ENCODE assay signal across 18 cellular contexts in the genomic region with DNA sequence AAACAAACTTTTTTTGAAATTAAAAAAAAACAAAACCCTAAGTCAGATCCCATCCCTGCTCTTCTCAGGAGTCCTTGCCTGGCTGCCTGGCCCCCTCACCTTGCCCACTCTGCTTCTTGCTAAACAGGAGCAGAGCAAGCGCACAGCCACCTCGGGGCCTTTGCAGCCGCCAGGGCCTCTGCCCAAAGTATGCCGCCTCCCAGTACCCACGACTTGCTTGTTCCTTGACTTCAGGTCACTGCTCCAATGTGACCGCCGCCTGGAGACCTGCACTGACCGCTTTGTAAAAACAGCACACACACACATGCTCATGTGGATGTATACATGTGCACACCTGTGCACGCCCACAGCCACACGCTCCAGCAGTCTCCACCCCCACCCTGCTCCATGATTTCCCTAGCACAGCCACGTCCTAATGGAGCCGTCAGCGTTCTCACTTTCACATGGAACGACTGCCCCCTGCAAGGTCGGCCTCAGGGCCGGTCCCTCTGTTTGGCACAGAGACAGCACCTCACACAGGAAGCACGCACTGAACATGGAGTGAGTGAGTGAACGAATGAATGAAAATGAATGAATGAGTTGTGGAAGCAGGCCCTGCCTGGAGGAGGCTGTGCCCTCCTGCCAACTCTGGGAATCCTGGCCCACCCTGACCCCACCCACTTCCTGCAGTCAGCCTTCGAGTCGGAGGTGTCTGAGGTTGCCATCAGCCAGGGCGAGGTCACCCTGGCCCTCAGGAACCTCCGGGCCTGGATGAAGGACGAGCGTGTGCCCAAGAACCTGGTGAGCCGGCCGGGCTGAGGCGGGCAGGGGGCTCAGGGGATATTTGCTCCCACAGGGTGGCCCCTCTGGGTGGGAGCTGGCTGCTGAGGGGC. TPM values are rescaled to one million over a fixed set of nuclear protein-coding genes. Genes with fewer than 3 reads are reported as not detected.
DNase-seq lines count a peak whose midpoint lies in the region; TF ChIP-seq lines count a peak whose summit lies in the region.
"Had no signal": no experiment of that assay in that cellular context is flagged by ENCODE, and none has a peak within 500 bp of the region (broad histone marks: within the 10 kb centered on the region; RNA-seq: fewer than 3 reads in every experiment).

No MANE protein-coding gene starts in this region.

- DNase-seq in NT2/D1 (ENCODE audit: low read depth, low spot score), result no peak
- peak; percentile 70 for DNase-seq in chondrocyte (ENCODE audit: low spot score)
- DNase-seq in neural progenitor cell (ENCODE audit: low spot score), result no peak
- DNase-seq in activated naive CD4-positive, alpha-beta T cell treated with Interleukin-2 at 50 U/mL for 16 hours, result no peak
- no peak for DNase-seq in SHP77 (lab: John Stamatoyannopoulos, UW)
- no peak for DNase-seq in RPMI8226
- DNase-seq in SJCRH30, result no peak
- DNase-seq: CD4-positive, alpha-beta T cell; DND-41; GDM1; GM23248; Kasumi-1; NCI-H1930; NCI-H2171; NCI-H510A; NCI-H82 had no signal

- H3K9ac ChIP-seq in BLaER1, result no peak overlapping the region
- H3K9ac ChIP-seq in NT2/D1 (ENCODE audit: insufficient read length, low read depth), result peak overlapping the region; percentile 53
- H3K9ac ChIP-seq in neural progenitor cell, result no peak overlapping the region
- H3K9ac ChIP-seq: GM23248 had no signal

- H3K9me3 ChIP-seq in BLaER1 (no peaks in the 10 kb centered on the region), NT2/D1 (ENCODE audit: insufficient read depth, low read length) (no peaks in the 10 kb centered on the region), neural progenitor cell (ENCODE audit: low read depth) (no peaks in the 10 kb centered on the region), SJCRH30 (replicated peaks) (no peaks in the 10 kb centered on the region)

- H3K36me3 Mint-ChIP-seq in chondrocyte (ENCODE audit: low read depth) (no peaks in the 10 kb centered on the region), neural progenitor cell (no peaks in the 10 kb centered on the region)

- H3K4me1 Mint-ChIP-seq in chondrocyte (ENCODE audit: low read depth) (peaks cover 49% of the 10 kb centered on the region), neural progenitor cell (peaks cover 43% of the 10 kb centered on the region)

- H4K20me1 ChIP-seq in BLaER1 (no peaks in the 10 kb centered on the region), neural progenitor cell (ENCODE audit: low read depth) (no peaks in the 10 kb centered on the region)

- peaks cover 65% of the 10 kb centered on the region for H3K4me1 ChIP-seq in BLaER1
- peaks cover 55% of the 10 kb centered on the region for H3K4me1 ChIP-seq in NT2/D1 (ENCODE audit: insufficient read depth, insufficient read length)
- H3K4me1 ChIP-seq in neural progenitor cell, result peaks cover 9% of the 10 kb centered on the region
- H3K4me1 ChIP-seq in SJCRH30, result peaks cover 24% of the 10 kb centered on the region

- H3K27ac Mint-ChIP-seq in chondrocyte (ENCODE audit: unreplicated experiment), result no peak overlapping the region
- peak overlapping the region; percentile 91 for H3K27ac Mint-ChIP-seq in neural progenitor cell
- H3K27ac Mint-ChIP-seq: CD4-positive, alpha-beta T cell had no signal

- H3K27ac ChIP-seq in BLaER1 (peak overlapping the region; percentile 45; the same call in 1 of the 2 replicates), neural progenitor cell (no peak overlapping the region), SJCRH30 (no peak overlapping the region)
- H3K27ac ChIP-seq: GM23248 had no signal

- no peak for TF ChIP-seq CTCF in chondrocyte (IDR thresholded peaks at IDR 0.05)
- TF ChIP-seq CTCF in neural progenitor cell (IDR thresholded peaks at IDR 0.05), result no peak

- H3K4me2 ChIP-seq in BLaER1 (peak overlapping the region; percentile 74; the same call in 1 of the 2 replicates), neural progenitor cell (no peak overlapping the region)

- H3K9me3 Mint-ChIP-seq in chondrocyte (ENCODE audit: low read depth) (no peaks in the 10 kb centered on the region), neural progenitor cell (no peaks in the 10 kb centered on the region)
- H3K9me3 Mint-ChIP-seq: CD4-positive, alpha-beta T cell had no signal

- H2AFZ ChIP-seq in neural progenitor cell (replicated peaks), result no peak overlapping the region
- H2AFZ ChIP-seq: GM23248 had no signal

- H3K4me3 Mint-ChIP-seq in chondrocyte (ENCODE audit: unreplicated experiment) (no peak overlapping the region), neural progenitor cell (no peak overlapping the region)
- H3K4me3 Mint-ChIP-seq: CD4-positive, alpha-beta T cell had no signal

- H3F3A ChIP-seq in neural progenitor cell (ENCODE audit: low read depth), result peaks cover 8% of the 10 kb centered on the region

- no peak overlapping the region for H3K4me3 ChIP-seq in BLaER1
- H3K4me3 ChIP-seq in NT2/D1 (ENCODE audit: insufficient read length, low read depth), result no peak overlapping the region
- no peak overlapping the region for H3K4me3 ChIP-seq in neural progenitor cell
- no peak overlapping the region for H3K4me3 ChIP-seq in SJCRH30
- H3K4me3 ChIP-seq: GM23248 had no signal

- peaks cover 11% of the 10 kb centered on the region; the same call in 1 of the 2 replicates for H3K36me3 ChIP-seq in BLaER1
- H3K36me3 ChIP-seq in NT2/D1 (ENCODE audit: insufficient read depth, insufficient read length, low read length), result no peaks in the 10 kb centered on the region
- H3K36me3 ChIP-seq in neural progenitor cell, result no peaks in the 10 kb centered on the region
- no peaks in the 10 kb centered on the region for H3K36me3 ChIP-seq in SJCRH30

- no peaks in the 10 kb centered on the region for H3K27me3 Mint-ChIP-seq in chondrocyte (ENCODE audit: low read depth)
- peaks cover 2% of the 10 kb centered on the region for H3K27me3 Mint-ChIP-seq in neural progenitor cell (ENCODE audit: insufficient read depth, low read depth)
- H3K27me3 Mint-ChIP-seq: CD4-positive, alpha-beta T cell had no signal

- no peaks in the 10 kb centered on the region for H3K79me2 ChIP-seq in neural progenitor cell (ENCODE audit: low read depth)

- no peaks in the 10 kb centered on the region for H3K27me3 ChIP-seq in BLaER1
- no peaks in the 10 kb centered on the region for H3K27me3 ChIP-seq in NT2/D1 (ENCODE audit: insufficient read depth, insufficient read length)
- H3K27me3 ChIP-seq in neural progenitor cell, result no peaks in the 10 kb centered on the region
- no peaks in the 10 kb centered on the region for H3K27me3 ChIP-seq in SJCRH30

RNA-seq across cellular contexts. Expression of a gene that starts 8.0 kb away (rescaled TPM):
- total RNA-seq in chondrocyte (10.8 to 14.3 TPM (median 13.1 TPM) in 3 replicates), neural progenitor cell (ENCODE audit: low replicate concordance) (0.12 TPM in 1 of 2 replicates, not detected in the other)
- 0.51 and 0.53 TPM in 2 replicates for total RNA-seq in SJCRH30 (2014; rRNA removed; shearing (Covaris generic))
- total RNA-seq: A673 had no signal

RNA-seq across cellular contexts. Expression of a gene that starts 12.4 kb away (rescaled TPM):
- 140 to 172 TPM (median 143 TPM) in 3 replicates for total RNA-seq in chondrocyte
- total RNA-seq in neural progenitor cell (ENCODE audit: low replicate concordance), result 46.7 and 149 TPM in 2 replicates
- total RNA-seq in SJCRH30 (2014; rRNA removed; shearing (Covaris generic)), result 77.7 and 103 TPM in 2 replicates

RNA-seq across cellular contexts. Expression of a gene that starts 14.2 kb away (rescaled TPM):
- total RNA-seq in chondrocyte, result 14.4 to 16.6 TPM (median 15.9 TPM) in 3 replicates
- 8.8 and 11.1 TPM in 2 replicates for total RNA-seq in neural progenitor cell (ENCODE audit: low replicate concordance)
- not detected in 2 replicates for total RNA-seq in SJCRH30 (2014; rRNA removed; shearing (Covaris generic))

RNA-seq across cellular contexts. Expression of a gene that starts 20.7 kb away (rescaled TPM):
- total RNA-seq in chondrocyte, result 52.3 to 73.2 TPM (median 66.5 TPM) in 3 replicates
- total RNA-seq in neural progenitor cell (ENCODE audit: low replicate concordance), result 10.7 and 19.4 TPM in 2 replicates
- total RNA-seq in SJCRH30 (2014; rRNA removed; shearing (Covaris generic)), result 2.7 and 6.1 TPM in 2 replicates
